In the genomic region with DNA sequence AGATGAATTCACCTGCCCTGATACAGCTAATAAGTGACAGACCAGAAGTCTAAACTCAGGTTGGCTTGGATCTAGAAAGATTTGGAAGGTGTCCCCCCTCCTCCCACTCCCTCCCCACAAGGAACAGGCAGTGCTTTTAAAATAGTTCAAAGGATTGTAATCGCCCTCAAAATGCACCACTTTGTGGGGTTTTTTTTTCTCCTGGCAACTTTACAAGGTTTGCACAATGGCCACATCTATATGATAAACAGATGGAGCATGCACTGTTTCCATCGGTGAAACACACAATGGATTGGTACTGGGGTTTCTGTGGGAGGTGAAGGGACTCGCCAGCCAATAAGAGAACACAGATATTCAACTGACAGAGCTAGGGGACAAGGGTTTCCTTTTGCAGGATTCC, we compare ENCODE assay signal across 17 cellular contexts.
DNase-seq lines count a peak whose midpoint lies in the region; TF ChIP-seq lines count a peak whose summit lies in the region.
"Had no signal": no experiment of that assay in that cellular context is flagged by ENCODE, and none has a peak within 500 bp of the region (broad histone marks: within the 10 kb centered on the region; RNA-seq: fewer than 3 reads in every experiment).

No MANE protein-coding gene starts in this region.

- H3K9me3 ChIP-seq in SK-N-SH, result peaks cover 9% of the 10 kb centered on the region; the same call in 1 of the 2 replicates
- no peaks in the 10 kb centered on the region for H3K9me3 ChIP-seq in trophoblast cell (ENCODE audit: insufficient read depth, low read depth, low read length)
- H3K9me3 ChIP-seq in testis, result no peaks in the 10 kb centered on the region
- no peaks in the 10 kb centered on the region for H3K9me3 ChIP-seq in HAP-1

- H3K9ac ChIP-seq in SK-N-SH, result no peak overlapping the region
- H3K9ac ChIP-seq in trophoblast cell (ENCODE audit: low read length), result no peak overlapping the region
- H3K9ac ChIP-seq: BLaER1 had no signal

- H4K8ac ChIP-seq in trophoblast cell (ENCODE audit: low read depth, low read length), result no peak overlapping the region

- in situ Hi-C loops in HAP-1 (cut with MboI; ENCODE audit: low sequenced_read_pairs), result no loop called here

- intact Hi-C loops in testis (cut with DNase I; ENCODE audit: low total_unique reads), result no loop called here

- no peak overlapping the region for H3K14ac ChIP-seq in trophoblast cell (ENCODE audit: low read length)

- H3K18ac ChIP-seq in trophoblast cell (ENCODE audit: low read length), result no peak overlapping the region

- no peak for TF ChIP-seq RAD21 in SK-N-SH (IDR thresholded peaks at IDR 0.05; ENCODE audit: low read length)

- no peaks in the 10 kb centered on the region for H3K27me3 ChIP-seq in SK-N-SH (ENCODE audit: insufficient read depth)
- no peaks in the 10 kb centered on the region for H3K27me3 ChIP-seq in trophoblast cell (ENCODE audit: insufficient read depth, low read length)
- H3K27me3 ChIP-seq in testis, result no peaks in the 10 kb centered on the region
- H3K27me3 ChIP-seq in HAP-1 (ENCODE audit: low read depth), result peaks cover 5% of the 10 kb centered on the region
- H3K27me3 ChIP-seq: BLaER1 had no signal

- H3K79me2 ChIP-seq in SK-N-SH (ENCODE audit: insufficient read depth) (no peaks in the 10 kb centered on the region), trophoblast cell (ENCODE audit: control insufficient read depth, insufficient read depth, low read length, poor library complexity) (no peaks in the 10 kb centered on the region)

- H4K12ac ChIP-seq in trophoblast cell (ENCODE audit: low read depth, low read length), result no peak overlapping the region

- POLR2A ChIA-PET in SK-N-SH (lab: Yijun Ruan, JAX), result no interaction called here

- H4K20me1 ChIP-seq in SK-N-SH (ENCODE audit: insufficient read depth), result no peaks in the 10 kb centered on the region
- H4K20me1 ChIP-seq: BLaER1 had no signal

- H4K91ac ChIP-seq in trophoblast cell (ENCODE audit: low read depth, low read length), result no peak overlapping the region

- CTCF ChIA-PET in SK-N-SH (lab: Yijun Ruan, JAX), result interaction anchor here (1.2 kb wide), 1 partner anchor 1102 kb away, joined by 3 read pairs; no protein-coding TSS in a partner anchor

- no peak overlapping the region for H3K23ac ChIP-seq in trophoblast cell (ENCODE audit: low read length)

- 12% methylated on average over 3 of the region's 3 CpGs for WGBS in SK-N-SH (ENCODE audit: low lambda C conversion rate)
- WGBS in trophoblast cell (ENCODE audit: extremely low coverage, insufficient coverage, insufficient read length), result no CpG with 5 or more reads among the region's 3 CpGs
- WGBS in testis, 2 donors, result 45 to 54% methylated on average over 3 of the region's 3 CpGs

- no peak overlapping the region for H2BK5ac ChIP-seq in trophoblast cell (ENCODE audit: low read depth, low read length, poor library complexity)

- H3K4me1 ChIP-seq in SK-N-SH (ENCODE audit: control insufficient read depth in 1 of 2, insufficient read depth in 2 of 2, low read depth in 1 of 2, low read length in 1 of 2) (no peaks in the 10 kb centered on the region), trophoblast cell (ENCODE audit: control insufficient read depth in 1 of 2, insufficient read depth in 2 of 2, low read length in 2 of 2) (peaks cover 4 to 9% of the 10 kb centered on the region in 2 experiments), testis (no peaks in the 10 kb centered on the region), HAP-1 (no peaks in the 10 kb centered on the region)
- H3K4me1 ChIP-seq: BLaER1 had no signal

- no peak overlapping the region for H2AK5ac ChIP-seq in trophoblast cell (ENCODE audit: low read length)

- no peak for TF ChIP-seq POLR2A in testis (IDR thresholded peaks at IDR 0.05)

- no peak overlapping the region for H2BK120ac ChIP-seq in trophoblast cell (ENCODE audit: insufficient read depth, low read length, poor library complexity)

- peaks cover 10% of the 10 kb centered on the region for H3K79me1 ChIP-seq in trophoblast cell (ENCODE audit: low read length)

- no peak overlapping the region for H2BK12ac ChIP-seq in trophoblast cell (ENCODE audit: low read length)

- H2AFZ ChIP-seq in SK-N-SH (ENCODE audit: low read depth) (no peak overlapping the region), trophoblast cell (ENCODE audit: insufficient read depth, low read length, poor library complexity) (no peak overlapping the region)

- H3K36me3 ChIP-seq in SK-N-SH (replicated peaks in 1 of 2; ENCODE audit: control insufficient read depth in 1 of 2, insufficient read depth in 2 of 2, low read length in 1 of 2) (peaks cover 0 to 3% of the 10 kb centered on the region in 2 experiments), trophoblast cell (ENCODE audit: control insufficient read depth in 1 of 2, insufficient read depth in 2 of 2, low read length in 2 of 2) (no peaks in the 10 kb centered on the region), testis (ENCODE audit: low read depth, missing control alignments) (no peaks in the 10 kb centered on the region), HAP-1 (replicated peaks) (no peaks in the 10 kb centered on the region)
- H3K36me3 ChIP-seq: BLaER1 had no signal

- H3K27ac ChIP-seq in SK-N-SH (ENCODE audit: low read depth in 2 of 2, low read length in 1 of 2) (no peak overlapping the region), trophoblast cell (ENCODE audit: low read depth, low read length) (no peak overlapping the region), testis (no peak overlapping the region)
- H3K27ac ChIP-seq: BLaER1, C4-2B had no signal

- no peaks in the 10 kb centered on the region for H3K9me2 ChIP-seq in SK-N-SH

- DNase-seq in SK-N-SH (no peak), fibroblast of mammary gland (ENCODE audit: low read depth) (peak; percentile 21), trophoblast cell (no peak), testis (no peak), HAP-1 (ENCODE audit: low spot score in 2 of 2) (no peak)
- no peak for DNase-seq in activated effector memory CD4-positive, alpha-beta T cell treated with Interleukin-2 at 50 U/mL for 16 hours
- DNase-seq: CD4-positive, CD25-positive, alpha-beta regulatory T cell; CD8-positive, alpha-beta memory T cell; DMS 273 treated with DMSO at 0.1 percent for 48 hours; DMS79; EL; GDM1; GOT3; HCEC 1CT had no signal

- no peak for TF ChIP-seq CTCF in SK-N-SH (IDR thresholded peaks at IDR 0.05)
- no peak for TF ChIP-seq CTCF in fibroblast of mammary gland (conservative IDR thresholded peaks at IDR 0.05; ENCODE audit: control insufficient read depth, insufficient read depth, low read depth, low read length)
- no peak for TF ChIP-seq CTCF in testis (IDR thresholded peaks at IDR 0.05)

- no peak overlapping the region for H3K4me2 ChIP-seq in SK-N-SH
- H3K4me2 ChIP-seq in trophoblast cell (ENCODE audit: low read length), result peak overlapping the region; percentile 14
- H3K4me2 ChIP-seq: BLaER1 had no signal

- no peak for TF ChIP-seq EP300 in SK-N-SH (IDR thresholded peaks at IDR 0.05; ENCODE audit: borderline replicate concordance in 1 of 2, low read depth in 1 of 2, low read length in 1 of 2)

- no peak overlapping the region for H3K4me3 ChIP-seq in SK-N-SH (ENCODE audit: low read depth in 2 of 2, low read length in 1 of 2)
- H3K4me3 ChIP-seq in fibroblast of mammary gland (ENCODE audit: control insufficient read depth, low read depth, low read length), result no peak overlapping the region
- H3K4me3 ChIP-seq in trophoblast cell (ENCODE audit: low read depth, low read length), result no peak overlapping the region
- H3K4me3 ChIP-seq in testis, result no peak overlapping the region
- H3K4me3 ChIP-seq in HAP-1, result no peak overlapping the region
- H3K4me3 ChIP-seq: BLaER1, GM12878 had no signal

- H3F3A ChIP-seq in SK-N-SH (replicated peaks; ENCODE audit: insufficient read depth), result peaks cover 4% of the 10 kb centered on the region

- H3K4ac ChIP-seq in trophoblast cell (ENCODE audit: low read depth, low read length), result no peak overlapping the region

TF ChIP-seq in SK-N-SH, 30 proteins besides CTCF, POLR2A, EP300 and RAD21:
- TF ChIP-seq MXI1 (IDR thresholded peaks at IDR 0.05; ENCODE audit: low read depth, low read length) (no peak), RXRA (IDR thresholded peaks at IDR 0.05; ENCODE audit: borderline replicate concordance, low read depth) (no peak), TCF12 (IDR thresholded peaks at IDR 0.05) (peak; percentile 17; the same call in 1 of the 2 replicates)
TF ChIP-seq in SK-N-SH: peak in this region for 1.
